In genomic region chr2:102434655-102435381, GRCh38 we compare ENCODE assay signal across 12 cellular contexts. TPM values are rescaled to one million over a fixed set of nuclear protein-coding genes. Genes with fewer than 3 reads are reported as not detected.
DNase-seq lines count a peak whose midpoint lies in the region; ATAC-seq, FAIRE-seq and TF ChIP-seq lines count a peak whose summit lies in the region.
"Had no signal": no experiment of that assay in that cellular context is flagged by ENCODE, and none has a peak within 500 bp of the region (broad histone marks: within the 10 kb centered on the region; RNA-seq: fewer than 3 reads in every experiment).

No MANE protein-coding gene starts in this region.

- intact Hi-C loops in GM12878 (cut with micrococcal nuclease; ENCODE audit: unreplicated experiment), result loop anchor here (2.0 to 5.0 kb wide), 2 partner anchors 16 to 353 kb away; no protein-coding TSS in a partner anchor

- H3K4me1 ChIP-seq in GM12878 (ENCODE audit: control insufficient read depth, insufficient read depth, low read length), result peaks cover 21% of the 10 kb centered on the region
- H3K4me1 ChIP-seq: Peyer's patch had no signal

- peaks cover 6% of the 10 kb centered on the region for H3K4me1 Mint-ChIP-seq in endothelial cell (ENCODE audit: unreplicated experiment)

- no peak overlapping the region for H3K4me2 ChIP-seq in GM12878 (ENCODE audit: control insufficient read depth, insufficient read depth)

- TF ChIP-seq RAD21 in GM12878 (IDR thresholded peaks at IDR 0.05; ENCODE audit: insufficient read depth, low read depth, low read length), result no peak

- TF ChIP-seq CTCF in GM12878 (IDR thresholded peaks at IDR 0.05 in 2 of 3, conservative IDR thresholded peaks at IDR 0.05 in 1 of 3; ENCODE audit: control insufficient read depth in 2 of 3, extremely low read depth in 1 of 3, insufficient read depth in 1 of 3, low read depth in 3 of 3, low read length in 3 of 3) (no peak), endothelial cell (IDR thresholded peaks at IDR 0.05; ENCODE audit: unreplicated experiment) (no peak)

- no peaks in the 10 kb centered on the region for H3K27me3 Mint-ChIP-seq in endothelial cell (ENCODE audit: unreplicated experiment)

- H3K9me3 ChIP-seq in GM12878 (replicated peaks; ENCODE audit: control insufficient read depth, insufficient read depth, low read length), result no peaks in the 10 kb centered on the region; the same call in 1 of the 3 replicates
- H3K9me3 ChIP-seq: ovary, Peyer's patch had no signal

- 32% methylated on average over 2 of the region's 2 CpGs for WGBS in GM12878 (ENCODE audit: insufficient coverage, insufficient replicate concordance, low lambda C conversion rate, missing lambda C conversion rate)

- no peak overlapping the region for H3K4me3 Mint-ChIP-seq in endothelial cell (ENCODE audit: unreplicated experiment)

- H3K79me2 ChIP-seq in GM12878 (ENCODE audit: control insufficient read depth, insufficient read depth, low read length), result no peaks in the 10 kb centered on the region

- H3K9me3 Mint-ChIP-seq in endothelial cell (ENCODE audit: unreplicated experiment), result no peaks in the 10 kb centered on the region

- FAIRE-seq in GM12878 (lab: Jason Lieb, UNC), result peak; percentile 35
- FAIRE-seq: G401.6 had no signal

- ATAC-seq in GM18502 (IDR thresholded peaks at IDR 0.05; ENCODE audit: poor library complexity, unreplicated experiment), result peak; percentile 62
- ATAC-seq in GM19452 (IDR thresholded peaks at IDR 0.05; ENCODE audit: unreplicated experiment), result peak; percentile 75
- peak; percentile 48 for ATAC-seq in HG03139 (IDR thresholded peaks at IDR 0.05; ENCODE audit: unreplicated experiment)
- ATAC-seq in GM12878, result peak; percentile 89

- DNase-seq in GM12878 (ENCODE audit: low read depth, low spot score) (peak; percentile 75), ureter (ENCODE audit: low spot score) (no peak), endothelial cell (ENCODE audit: low spot score) (no peak), mesenteric fat pad (ENCODE audit: low spot score) (no peak), SKM-1 (lab: John Stamatoyannopoulos, UW; ENCODE audit: unreplicated experiment) (no peak)
- DNase-seq: ovary, Peyer's patch had no signal

- no peak overlapping the region for H3K27ac Mint-ChIP-seq in endothelial cell (ENCODE audit: unreplicated experiment)
- H3K27ac Mint-ChIP-seq: CD14-positive monocyte had no signal

- no TSS peak for BruUV-seq in GM12878 (replicated peaks; lab: Mats Ljungman, UMichigan)

- H3K36me3 ChIP-seq in GM12878 (ENCODE audit: control insufficient read depth in 2 of 2, insufficient read depth in 2 of 2, low read length in 1 of 2), result no peaks in the 10 kb centered on the region
- H3K36me3 ChIP-seq: ovary, Peyer's patch had no signal

- no peaks in the 10 kb centered on the region for H3K27me3 ChIP-seq in GM12878 (replicated peaks in 1 of 2; ENCODE audit: control insufficient read depth in 2 of 2, insufficient read depth in 2 of 2, low read length in 1 of 2)
- H3K27me3 ChIP-seq: ovary, Peyer's patch had no signal

- no peak overlapping the region for H3K9ac ChIP-seq in GM12878 (ENCODE audit: control insufficient read depth, insufficient read depth, low read length)

- H4K20me1 ChIP-seq in GM12878 (ENCODE audit: control insufficient read depth, insufficient read depth), result no peaks in the 10 kb centered on the region

- TF ChIP-seq EP300 in GM12878 (IDR thresholded peaks at IDR 0.05; ENCODE audit: borderline replicate concordance in 1 of 2, control insufficient read depth in 1 of 2, low read depth in 2 of 2, low read length in 2 of 2), result no peak

- CTCF ChIA-PET in GM12878 (lab: Yijun Ruan, JAX), result interaction anchor here (0.9 to 5.8 kb wide), 10 partner anchors 10 to 429 kb away, joined by 3 to 34 read pairs (median 4); no protein-coding TSS in a partner anchor

- no peak overlapping the region for H3K4me3 ChIP-seq in GM12878
- H3K4me3 ChIP-seq: ovary, Peyer's patch had no signal

- SMC1A ChIA-PET in GM12878 (lab: Charles Lee; ENCODE audit: uncharacterized antibody, unreplicated experiment), result interaction anchor here (0.6 to 5.0 kb wide), 14 partner anchors 8 to 1720 kb away, joined by 3 to 24 read pairs (median 4); no protein-coding TSS in a partner anchor

- H3K36me3 Mint-ChIP-seq in endothelial cell (ENCODE audit: low read depth, unreplicated experiment), result no peaks in the 10 kb centered on the region
- H3K36me3 Mint-ChIP-seq: CD14-positive monocyte had no signal

- POLR2A ChIA-PET in GM12878 (lab: Charles Lee), result interaction anchor here (0.5 to 1.2 kb wide), 3 partner anchors 10 to 422 kb away, joined by 3 to 4 read pairs (median 4); no protein-coding TSS in a partner anchor

- peak overlapping the region; percentile 40 for H3K27ac ChIP-seq in GM12878 (ENCODE audit: control insufficient read depth, insufficient read depth)
- H3K27ac ChIP-seq: ovary, Peyer's patch had no signal

- TF ChIP-seq POLR2A in GM12878 (IDR thresholded peaks at IDR 0.05; ENCODE audit: low read depth, low read length), result no peak

- RAD21 ChIA-PET in GM12878 (lab: Charles Lee; ENCODE audit: unreplicated experiment), result interaction anchor here (1.2 to 2.3 kb wide), 9 partner anchors 19 to 551 kb away, joined by 3 to 8 read pairs (median 4); partner anchors contain the start of gene IL18R1

- in situ Hi-C loops in GM12878 (cut with MboI), result no loop called here

- H2AFZ ChIP-seq in GM12878 (ENCODE audit: control insufficient read depth, low read depth, low read length), result no peak overlapping the region

TF ChIP-seq in GM12878, 131 proteins besides CTCF, POLR2A, EP300 and RAD21 (continues in another document):
- TF ChIP-seq USF1 (IDR thresholded peaks at IDR 0.05; ENCODE audit: borderline replicate concordance, extremely low read length, insufficient read depth, low read depth, low read length), result no peak
- TF ChIP-seq PML (IDR thresholded peaks at IDR 0.05; ENCODE audit: low read length), result no peak
- no peak for TF ChIP-seq CREM (IDR thresholded peaks at IDR 0.05; ENCODE audit: low read depth)
- TF ChIP-seq, protein P1, sequence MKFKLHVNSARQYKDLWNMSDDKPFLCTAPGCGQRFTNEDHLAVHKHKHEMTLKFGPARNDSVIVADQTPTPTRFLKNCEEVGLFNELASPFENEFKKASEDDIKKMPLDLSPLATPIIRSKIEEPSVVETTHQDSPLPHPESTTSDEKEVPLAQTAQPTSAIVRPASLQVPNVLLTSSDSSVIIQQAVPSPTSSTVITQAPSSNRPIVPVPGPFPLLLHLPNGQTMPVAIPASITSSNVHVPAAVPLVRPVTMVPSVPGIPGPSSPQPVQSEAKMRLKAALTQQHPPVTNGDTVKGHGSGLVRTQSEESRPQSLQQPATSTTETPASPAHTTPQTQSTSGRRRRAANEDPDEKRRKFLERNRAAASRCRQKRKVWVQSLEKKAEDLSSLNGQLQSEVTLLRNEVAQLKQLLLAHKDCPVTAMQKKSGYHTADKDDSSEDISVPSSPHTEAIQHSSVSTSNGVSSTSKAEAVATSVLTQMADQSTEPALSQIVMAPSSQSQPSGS (IDR thresholded peaks at IDR 0.05; ENCODE audit: low read length), result peak; percentile 55; the same call in 1 of the 2 replicates
- no peak for TF ChIP-seq SIN3A (IDR thresholded peaks at IDR 0.05; ENCODE audit: low read depth, low read length)
- no peak for TF ChIP-seq HCFC1 (IDR thresholded peaks at IDR 0.05; ENCODE audit: low read length)
- TF ChIP-seq BACH1 (IDR thresholded peaks at IDR 0.05; ENCODE audit: borderline replicate concordance), result no peak

RNA-seq across cellular contexts. Expression of gene IL18RAP, which starts 11.9 kb away (rescaled TPM):
- 5.9 and 6.6 TPM in 2 replicates for total RNA-seq in GM12878 (2013; cell fraction: nucleolus; rRNA removed)
- total RNA-seq in GM12878 (2014; rRNA removed), result 0.65 and 0.85 TPM in 2 replicates
- total RNA-seq in GM12878 (2014; rRNA removed; fragmentation: Illumina TruSeq; extraction: Trizol), result 1.0 and 1.3 TPM in 2 replicates
- total RNA-seq in GM12878 (2021), result 0.54 and 1.4 TPM in 2 replicates
- polyA plus RNA-seq in GM12878 (2011; ENCODE audit: low read depth), result 1.2 TPM
- polyA plus RNA-seq in GM12878 (2011; rRNA removed), result 1.6 and 3.4 TPM in 2 replicates
- 0.60 and 0.72 TPM in 2 replicates for polyA plus RNA-seq in GM12878 (2011; cell fraction: cytosol; rRNA removed)
- polyA plus RNA-seq in GM12878 (2011; cell fraction: nucleus; rRNA removed), result 5.1 and 9.1 TPM in 2 replicates
- 1.3 and 4.6 TPM in 2 replicates for polyA plus RNA-seq in GM12878 (2012)
- 0.75 and 1.4 TPM in 2 replicates for polyA plus RNA-seq in GM12878 (2014; fragmentation: Illumina TruSeq; extraction: Trizol)
- under 1 TPM; 0.37 to 0.53 TPM for polyA plus RNA-seq in GM12878 (2014; fragmentation: Nextera tagmentation; extraction: Ambion mirVana)
- 0.64 and 0.86 TPM in 2 replicates for polyA plus RNA-seq in GM12878 (2014; rRNA removed)
- polyA plus RNA-seq in GM12878 (2016; fragmentation: Nextera tagmentation; extraction: Ambion mirVana), result 1 to 10 TPM in 1 of 2 experiments, not detected in 1; 1.1 TPM
- 1.4 and 2.6 TPM in 2 replicates for polyA minus RNA-seq in GM12878 (2011; rRNA and poly(A)+ RNA removed)
- not detected in 2 replicates for polyA minus RNA-seq in GM12878 (2011; cell fraction: cytosol; rRNA and poly(A)+ RNA removed)
- 4.1 and 4.4 TPM in 2 replicates for polyA minus RNA-seq in GM12878 (2011; cell fraction: nucleus; rRNA and poly(A)+ RNA removed)
- 2.6 TPM for total RNA-seq in ureter
- total RNA-seq in endothelial cell (ENCODE audit: unreplicated experiment), result not detected
- 13.8 TPM for total RNA-seq in mesenteric fat pad
- polyA plus RNA-seq: CD14-positive monocyte had no signal

RNA-seq across cellular contexts. Expression of gene SLC9A4, which starts 38.2 kb away (rescaled TPM):
- total RNA-seq in GM12878 (2013; cell fraction: nucleolus; rRNA removed), result not detected in 2 replicates
- total RNA-seq in GM12878 (2014; rRNA removed), result not detected in 2 replicates
- not detected in 2 replicates for total RNA-seq in GM12878 (2014; rRNA removed; fragmentation: Illumina TruSeq; extraction: Trizol)
- 0.05 and 0.10 TPM in 2 replicates for total RNA-seq in GM12878 (2021)
- polyA plus RNA-seq in GM12878 (2011; ENCODE audit: low read depth), result not detected
- polyA plus RNA-seq in GM12878 (2011; rRNA removed), result not detected in 2 replicates
- not detected in 2 replicates for polyA plus RNA-seq in GM12878 (2011; cell fraction: cytosol; rRNA removed)
- polyA plus RNA-seq in GM12878 (2011; cell fraction: nucleus; rRNA removed), result not detected in 2 replicates
- polyA plus RNA-seq in GM12878 (2012), result not detected in 2 replicates
- not detected in 2 replicates for polyA plus RNA-seq in GM12878 (2014; fragmentation: Illumina TruSeq; extraction: Trizol)
- polyA plus RNA-seq in GM12878 (2014; fragmentation: Nextera tagmentation; extraction: Ambion mirVana), result not detected
- not detected in 2 replicates for polyA plus RNA-seq in GM12878 (2014; rRNA removed)
- polyA plus RNA-seq in GM12878 (2016; fragmentation: Nextera tagmentation; extraction: Ambion mirVana), result not detected
- not detected in 2 replicates for polyA minus RNA-seq in GM12878 (2011; rRNA and poly(A)+ RNA removed)
- not detected in 2 replicates for polyA minus RNA-seq in GM12878 (2011; cell fraction: cytosol; rRNA and poly(A)+ RNA removed)
- 0.12 and 0.29 TPM in 2 replicates for polyA minus RNA-seq in GM12878 (2011; cell fraction: nucleus; rRNA and poly(A)+ RNA removed)
- 23.5 TPM for total RNA-seq in ureter
- total RNA-seq in endothelial cell (ENCODE audit: unreplicated experiment), result 0.08 TPM
- not detected for total RNA-seq in mesenteric fat pad
- total RNA-seq: Peyer's patch had no signal
- polyA plus RNA-seq: CD14-positive monocyte, ovary had no signal

Comparison
In these comparisons a context has a peak if more than half of its experiments do, and no peak if none do; other contexts are left out.
1. RNA of gene SLC9A4, which starts 38.2 kb away (total RNA-seq): 23.5 TPM in ureter (single experiment); 0.08 TPM in endothelial cell (single experiment), not detected in mesenteric fat pad (single experiment) and 0.05 to 0.10 TPM in GM12878; every median in the first group is over 10 times any median in the second.
2. Peak in every context shown above with its lines, with median percentiles within 50 percentile points of each other: ATAC-seq.